ENCODE assay signal across 8 cellular contexts in genomic region chr16:30053376-30054015, GRCh38. TPM values are rescaled to one million over a fixed set of nuclear protein-coding genes. Genes with fewer than 3 reads are reported as not detected.
A peak's percentile ranks its signal among the peaks of the same experiment; 100 is the strongest.
DNase-seq lines count a peak whose midpoint lies in the region; ATAC-seq lines count a peak whose summit lies in the region.

No MANE protein-coding gene starts in this region.

- H3K4me1 ChIP-seq in adipocyte (ENCODE audit: control insufficient read depth, insufficient read depth, low read length): peaks cover 5% of the 10 kb centered on the region

- H3K9me3 Mint-ChIP-seq in immature natural killer cell: no peaks in the 10 kb centered on the region
- H3K9me3 Mint-ChIP-seq in stimulated activated naive CD8-positive, alpha-beta T cell treated with anti-CD3 and anti-CD28 coated beads, Interleukin-15, amount 100 ng/mL, for 72 hours: no peaks in the 10 kb centered on the region

- no peaks in the 10 kb centered on the region for H3K27me3 ChIP-seq in adipocyte (replicated peaks; ENCODE audit: control insufficient read depth, insufficient read depth, low read length)

- DNase-seq in Daoy (ENCODE audit: low read depth) (peak; percentile 58), HT-29 (ENCODE audit: low spot score) (peak; percentile 35), adipocyte (ENCODE audit: low read depth) (peak; percentile 67), immature natural killer cell (no peak), activated gamma-delta T cell (lab: John Stamatoyannopoulos, UW) (no peak), NCI-H2029 (lab: John Stamatoyannopoulos, UW) (no peak)
- no peak for DNase-seq in stimulated activated naive CD8-positive, alpha-beta T cell treated with anti-CD3 and anti-CD28 coated beads, Interleukin-15, amount 100 ng/mL, for 72 hours

- peak overlapping the region in 3 of 6 donors; percentile 24 to 75 (median 43) for H3K27ac Mint-ChIP-seq in immature natural killer cell
- H3K27ac Mint-ChIP-seq in stimulated activated naive CD8-positive, alpha-beta T cell treated with anti-CD3 and anti-CD28 coated beads, Interleukin-15, amount 100 ng/mL, for 72 hours: no peak overlapping the region

- ATAC-seq in stimulated activated naive CD8-positive, alpha-beta T cell treated with anti-CD3 and anti-CD28 coated beads, Interleukin-15, amount 100 ng/mL, for 72 hours: peak; percentile 56
- ATAC-seq in GM18517 (IDR thresholded peaks at IDR 0.05; ENCODE audit: unreplicated experiment): no peak

- H3K4me3 Mint-ChIP-seq in immature natural killer cell: peak overlapping the region; percentile 54 to 74 (median 63)
- peak overlapping the region; percentile 88 to 92 for H3K4me3 Mint-ChIP-seq in stimulated activated naive CD8-positive, alpha-beta T cell treated with anti-CD3 and anti-CD28 coated beads, Interleukin-15, amount 100 ng/mL, for 72 hours

- no peaks in the 10 kb centered on the region for H3K36me3 ChIP-seq in adipocyte (ENCODE audit: control insufficient read depth, insufficient read depth, low read length, severe bottlenecking)

- H3K36me3 Mint-ChIP-seq in immature natural killer cell: no peaks in the 10 kb centered on the region

- peaks cover 0 to 14% of the 10 kb centered on the region in 2 donors for H3K4me1 Mint-ChIP-seq in immature natural killer cell
- H3K4me1 Mint-ChIP-seq in stimulated activated naive CD8-positive, alpha-beta T cell treated with anti-CD3 and anti-CD28 coated beads, Interleukin-15, amount 100 ng/mL, for 72 hours: peaks cover 42% of the 10 kb centered on the region

- peaks cover 4 to 32% (median 9%) of the 10 kb centered on the region in 3 donors for H3K27me3 Mint-ChIP-seq in immature natural killer cell (ENCODE audit: low read depth in 3 of 3)
- H3K27me3 Mint-ChIP-seq in stimulated activated naive CD8-positive, alpha-beta T cell treated with anti-CD3 and anti-CD28 coated beads, Interleukin-15, amount 100 ng/mL, for 72 hours: peaks cover 16% of the 10 kb centered on the region

- H3K9me3 ChIP-seq in adipocyte (ENCODE audit: control insufficient read depth, low read length): no peaks in the 10 kb centered on the region

- H3K9ac ChIP-seq in adipocyte (ENCODE audit: low read length): peak overlapping the region; percentile 83

- peak overlapping the region; percentile 88 for H3K4me3 ChIP-seq in adipocyte (ENCODE audit: low read length)

RNA-seq across cellular contexts. Expression of gene ALDOA, which starts 12.1 kb away (rescaled TPM):
- 781 and 887 TPM in 2 replicates for total RNA-seq in Daoy (2014; rRNA removed; shearing (Covaris generic))
- 1,983 and 2,051 TPM in 2 replicates for total RNA-seq in HT-29 (2014; rRNA removed; shearing (Covaris generic))
- polyA plus RNA-seq in immature natural killer cell: 1,000 to 10,000 TPM in 2 of 3 donors, 100 to 1,000 TPM in 1; 741 to 1,156 (median 1,018) TPM

RNA-seq across cellular contexts. Expression of gene PPP4C, which starts 22.3 kb away (rescaled TPM):
- total RNA-seq in Daoy (2014; rRNA removed; shearing (Covaris generic)): 81.4 and 113 TPM in 2 replicates
- 215 and 226 TPM in 2 replicates for total RNA-seq in HT-29 (2014; rRNA removed; shearing (Covaris generic))
- 100 to 1,000 TPM; 244 to 365 (median 317) TPM for polyA plus RNA-seq in immature natural killer cell

RNA-seq across cellular contexts. Expression of gene TLCD3B, which starts 22.4 kb away (rescaled TPM):
- total RNA-seq in Daoy (2014; rRNA removed; shearing (Covaris generic)): not detected in 2 replicates
- 0.79 TPM in 1 of 2 replicates, not detected in the other for total RNA-seq in HT-29 (2014; rRNA removed; shearing (Covaris generic))
- polyA plus RNA-seq in immature natural killer cell: not detected

RNA-seq across cellular contexts. Expression of gene C16orf92, which starts 30.5 kb away (rescaled TPM):
- total RNA-seq in Daoy (2014; rRNA removed; shearing (Covaris generic)): not detected in 2 replicates
- total RNA-seq in HT-29 (2014; rRNA removed; shearing (Covaris generic)): not detected in 2 replicates
- polyA plus RNA-seq in immature natural killer cell: not detected

RNA-seq across cellular contexts. Expression of gene TBX6, which starts 38.2 kb away (rescaled TPM):
- not detected in 2 replicates for total RNA-seq in Daoy (2014; rRNA removed; shearing (Covaris generic))
- 2.5 and 3.5 TPM in 2 replicates for total RNA-seq in HT-29 (2014; rRNA removed; shearing (Covaris generic))
- polyA plus RNA-seq in immature natural killer cell: not detected

Comparison
In these comparisons a context has a peak if more than half of its experiments do, and no peak if none do; other contexts are left out.
1. DNase-seq: peak in Daoy (single experiment), HT-29 (single experiment) and adipocyte (single experiment); none in immature natural killer cell (0 of 3), stimulated activated naive CD8-positive, alpha-beta T cell treated with anti-CD3 and anti-CD28 coated beads, Interleukin-15, amount 100 ng/mL, for 72 hours (0 of 2), activated gamma-delta T cell (single experiment) and NCI-H2029 (single experiment).